Comparison of ENCODE assay signal across 27 cellular contexts in the genomic region with DNA sequence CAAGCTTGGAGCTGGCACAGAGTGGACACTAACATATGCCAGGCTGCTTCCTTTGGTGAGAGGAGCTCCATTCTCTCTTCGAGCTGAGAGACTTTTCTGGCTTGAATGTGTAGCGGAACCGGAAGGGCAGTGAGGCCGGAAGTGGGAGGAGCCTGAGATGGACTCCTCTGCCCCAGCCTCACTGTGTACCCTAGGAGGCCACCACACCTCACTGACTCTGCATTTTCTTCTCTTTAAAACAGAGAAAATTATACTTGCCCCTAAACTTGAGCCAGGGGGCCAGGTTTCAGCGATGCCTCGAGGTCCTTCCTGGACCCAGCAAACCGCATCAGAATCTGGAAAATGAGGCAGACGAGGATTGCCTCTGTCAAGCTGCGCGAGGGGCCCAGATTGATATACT.
"Had no signal": no experiment of that assay in that cellular context is flagged by ENCODE, and none has a peak within 500 bp of the region (broad histone marks: within the 10 kb centered on the region; RNA-seq: fewer than 3 reads in every experiment).

No MANE protein-coding gene starts in this region.

- H3K4me1 ChIP-seq: adrenal gland had no signal

- ATAC-seq: activated CD8-positive, alpha-beta T cell treated with anti-CD3 and anti-CD28 coated beads, Interleukin-2, amount 10 ng/mL, durations not matched to agents 7 days and 5 days; Right ventricle myocardium inferior; T-cell; WTC11 had no signal

- H3K27me3 ChIP-seq: adrenal gland had no signal

- H3K27ac ChIP-seq: adrenal gland, PC-9, SK-N-MC had no signal

- H3K36me3 ChIP-seq: adrenal gland had no signal

- DNase-seq: activated CD4-positive, alpha-beta T cell treated with anti-CD3 and anti-CD28 coated beads for 48 hours; activated CD4-positive, alpha-beta T cell treated with anti-CD3 and anti-CD28 coated beads, Interleukin-2, amount 50 U/mL, for 4 hours; activated CD4-positive, CD25-positive, alpha-beta regulatory T cell treated with anti-CD3 and anti-CD28 coated beads, Interleukin-2, amount 50 U/mL, for 72 hours; activated CD8-positive, alpha-beta memory T cell treated with anti-CD3 and anti-CD28 coated beads, Interleukin-2, amount 50 U/mL, for 48 hours; activated CD8-positive, alpha-beta T cell treated with anti-CD3 and anti-CD28 coated beads, Interleukin-2, amount 10 ng/mL, durations not matched to agents 7 days and 5 days; activated naive CD4-positive, alpha-beta T cell treated with anti-CD3 and anti-CD28 coated beads, Interleukin-2, amount 50 U/mL, for 16 hours; activated naive CD8-positive, alpha-beta T cell treated with anti-CD3 and anti-CD28 coated beads, Interleukin-2, amount 10 ng/mL, durations not matched to agents 7 days and 5 days; activated T-cell treated with anti-CD3 and anti-CD28 coated beads, Interleukin-2, amount 50 U/mL, for 1 hour; adrenal gland; anterior cingulate cortex; caudate nucleus; KG1; MV-4-11; NCI-H1092 treated with DMSO at 0.1 percent for 48 hours; NCI-H1417 treated with DMSO at 0.1 percent for 48 hours; NCI-H1694; NCI-H2029; NCI-H2107; NCI-H2171 treated with DMSO at 0.1 percent for 48 hours; NCI-H226; NCI-H526 treated with DMSO at 0.1 percent for 48 hours; NCI-H82; PC-9; T-cell had no signal

- H3K4me3 ChIP-seq: adrenal gland, PC-9, SK-N-MC had no signal

- H3K9me3 ChIP-seq: adrenal gland had no signal
